ENCODE assay signal across 5 cellular contexts in the genomic region with DNA sequence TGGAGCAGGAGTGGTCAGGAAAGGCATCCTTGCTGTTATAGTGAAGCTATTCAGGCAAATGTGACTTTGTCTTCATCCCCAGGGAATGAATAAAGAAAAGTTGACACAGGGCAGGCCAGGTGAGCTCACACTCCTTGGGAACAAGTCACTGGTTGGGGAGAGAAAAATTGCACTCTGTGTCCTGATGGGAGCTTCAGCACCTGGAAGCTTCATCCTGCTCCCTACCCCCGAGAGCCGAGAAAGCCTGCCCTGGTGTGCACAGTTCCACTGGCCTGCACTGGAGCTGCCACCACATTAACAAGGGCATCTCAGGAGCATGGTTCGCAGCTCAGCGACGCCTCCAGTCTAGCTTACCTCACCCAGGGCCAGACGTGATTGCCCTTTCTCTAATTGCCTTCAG.
"Had no signal": no experiment of that assay in that cellular context is flagged by ENCODE, and none has a peak within 500 bp of the region (broad histone marks: within the 10 kb centered on the region; RNA-seq: fewer than 3 reads in every experiment).

No MANE protein-coding gene starts in this region.

- H3K9me3 Mint-ChIP-seq: GM23338 had no signal

- H3K27ac Mint-ChIP-seq: GM23338, H9, IgD-negative memory B cell had no signal

- H3K4me3 ChIP-seq: GM23338 had no signal

- ATAC-seq: GM23338 had no signal

- H2AFZ ChIP-seq: GM23338 had no signal

- H3K4me2 ChIP-seq: GM23338 had no signal

- H3K27me3 Mint-ChIP-seq: IgD-negative memory B cell had no signal

- DNase-seq: H9, HCEC 1CT, KBM-7 had no signal

- H3K4me3 Mint-ChIP-seq: GM23338, H9, IgD-negative memory B cell had no signal
